In genomic region chr22:38852522-38852921, GRCh38 we compare ENCODE assay signal across 21 cellular contexts. TPM values are rescaled to one million over a fixed set of nuclear protein-coding genes. Genes with fewer than 3 reads are reported as not detected.
DNase-seq lines count a peak whose midpoint lies in the region; ATAC-seq, FAIRE-seq and TF ChIP-seq lines count a peak whose summit lies in the region.
"Had no signal": no experiment of that assay in that cellular context is flagged by ENCODE, and none has a peak within 500 bp of the region (broad histone marks: within the 10 kb centered on the region; RNA-seq: fewer than 3 reads in every experiment).

No MANE protein-coding gene starts in this region.

- no peak overlapping the region for H2AFZ ChIP-seq in K562 (ENCODE audit: low read depth, low read length)
- H2AFZ ChIP-seq in neural progenitor cell (replicated peaks) = no peak overlapping the region

- H3K27me3 ChIP-seq in K562 (ENCODE audit: control insufficient read depth in 2 of 2, insufficient read depth in 2 of 2, low read length in 2 of 2) = no peaks in the 10 kb centered on the region
- peaks cover 39% of the 10 kb centered on the region for H3K27me3 ChIP-seq in neural progenitor cell

- H3F3A ChIP-seq in neural progenitor cell (ENCODE audit: low read depth) = peaks cover 22% of the 10 kb centered on the region

- H3K4me2 ChIP-seq in K562 (ENCODE audit: insufficient read depth, low read length) (no peak overlapping the region), neural progenitor cell (peak overlapping the region; percentile 68)

- no peaks in the 10 kb centered on the region for H4K20me1 ChIP-seq in K562 (replicated peaks; ENCODE audit: control insufficient read depth, insufficient read depth, low read length)
- H4K20me1 ChIP-seq in neural progenitor cell (ENCODE audit: low read depth) = no peaks in the 10 kb centered on the region

- no peak overlapping the region for H3K4me3 ChIP-seq in HEK293 (ENCODE audit: low read depth, low read length)
- no peak overlapping the region for H3K4me3 ChIP-seq in K562
- peak overlapping the region; percentile 15 for H3K4me3 ChIP-seq in neural progenitor cell
- H3K4me3 ChIP-seq: HAP-1 had no signal

- WGBS in K562 (ENCODE audit: insufficient coverage, low coverage, missing lambda C conversion rate) = 55% methylated on average over 1 of the region's 1 CpG

- no peak for FAIRE-seq in K562 (lab: Jason Lieb, UNC)
- FAIRE-seq: A204.1, D721Med, G401.6, GM12892, GM18507, HTR-8/SVneo had no signal

- TF ChIP-seq CTCF in HEK293 (tag by site-specific recombination; IDR thresholded peaks at IDR 0.05) = no peak
- TF ChIP-seq CTCF in K562 (IDR thresholded peaks at IDR 0.05 in 2 of 3, conservative IDR thresholded peaks at IDR 0.05 in 1 of 3; ENCODE audit: insufficient read depth in 2 of 3, low read depth in 1 of 3, low read length in 3 of 3) = no peak
- TF ChIP-seq CTCF in neural progenitor cell (IDR thresholded peaks at IDR 0.05) = no peak

- H3K9me3 Mint-ChIP-seq in neural progenitor cell = no peaks in the 10 kb centered on the region
- H3K9me3 Mint-ChIP-seq in stimulated activated naive B cell treated with anti-CD40 and anti-IgM and Interleukin-4, amounts not matched to agents 10 μg/mL and 1 μg/mL and 100 μg/mL, for 72 hours = no peaks in the 10 kb centered on the region
- H3K9me3 Mint-ChIP-seq: CD4-positive, alpha-beta T cell; HFFc6; IgD-negative memory B cell had no signal

- TF ChIP-seq RAD21 in K562 (CRISPR knock-in tag; conservative IDR thresholded peaks at IDR 0.05 in 1 of 2, IDR thresholded peaks at IDR 0.05 in 1 of 2) = no peak

- peaks cover 34% of the 10 kb centered on the region for H3K4me1 Mint-ChIP-seq in neural progenitor cell
- no peaks in the 10 kb centered on the region for H3K4me1 Mint-ChIP-seq in stimulated activated naive B cell treated with anti-CD40 and anti-IgM and Interleukin-4, amounts not matched to agents 10 μg/mL and 1 μg/mL and 100 μg/mL, for 72 hours
- H3K4me1 Mint-ChIP-seq: IgD-negative memory B cell had no signal

- POLR2A ChIA-PET in HEK293 (lab: Yijun Ruan, JAX) (interaction anchor here (0.6 to 3.2 kb wide), 3 partner anchors 9 to 99 kb away, joined by 3 to 17 read pairs (median 16); partner anchors contain the start of gene NPTXR), K562 (lab: Yijun Ruan, JAX) (interaction anchor here (1.9 kb wide), 1 partner anchor 11 kb away, joined by 4 read pairs; no protein-coding TSS in a partner anchor)

- H3K36me3 ChIP-seq in HEK293 (ENCODE audit: control insufficient read depth in 2 of 2, insufficient read depth in 1 of 2, low read length in 2 of 2) = no peaks in the 10 kb centered on the region
- H3K36me3 ChIP-seq in K562 (ENCODE audit: control insufficient read depth, insufficient read depth, low read length) = no peaks in the 10 kb centered on the region
- H3K36me3 ChIP-seq in neural progenitor cell = no peaks in the 10 kb centered on the region
- H3K36me3 ChIP-seq: HAP-1 had no signal

- no peak overlapping the region for H3K27ac Mint-ChIP-seq in neural progenitor cell
- H3K27ac Mint-ChIP-seq in stimulated activated naive B cell treated with anti-CD40 and anti-IgM and Interleukin-4, amounts not matched to agents 10 μg/mL and 1 μg/mL and 100 μg/mL, for 72 hours = no peak overlapping the region
- H3K27ac Mint-ChIP-seq: CD4-positive, alpha-beta T cell; HFFc6; IgD-negative memory B cell had no signal

- CTCF ChIA-PET in HEK293 (lab: Yijun Ruan, JAX) = interaction anchor here (0.5 to 5.8 kb wide), 7 partner anchors 9 to 379 kb away, joined by 3 to 54 read pairs (median 4); partner anchors contain the start of gene CBX6
- CTCF ChIA-PET in K562 (lab: Yijun Ruan, JAX; ENCODE audit: low intra/inter-chr PET ratio) = no interaction called here

- TF ChIP-seq POLR2A in K562 (conservative IDR thresholded peaks at IDR 0.05) = no peak

- no peak for ATAC-seq in K562
- ATAC-seq in stimulated activated naive B cell treated with anti-CD40 and anti-IgM and Interleukin-4, amounts not matched to agents 10 μg/mL and 1 μg/mL and 100 μg/mL, for 72 hours (replicated peaks) = no peak
- no peak for ATAC-seq in GM21423 (IDR thresholded peaks at IDR 0.05; ENCODE audit: unreplicated experiment)

- H3K4me1 ChIP-seq in HEK293 (ENCODE audit: control insufficient read depth, insufficient read depth, low read length) = no peaks in the 10 kb centered on the region
- H3K4me1 ChIP-seq in K562 (replicated peaks in 1 of 2; ENCODE audit: control insufficient read depth in 2 of 2, insufficient read depth in 2 of 2, low read length in 2 of 2) = peaks cover 5 to 20% of the 10 kb centered on the region in 2 experiments; a peak in 4 of 5 replicates
- H3K4me1 ChIP-seq in neural progenitor cell = peaks cover 15% of the 10 kb centered on the region
- H3K4me1 ChIP-seq: Caco-2, HAP-1 had no signal

- H3K4me3 Mint-ChIP-seq in neural progenitor cell = peak overlapping the region; percentile 9
- no peak overlapping the region for H3K4me3 Mint-ChIP-seq in stimulated activated naive B cell treated with anti-CD40 and anti-IgM and Interleukin-4, amounts not matched to agents 10 μg/mL and 1 μg/mL and 100 μg/mL, for 72 hours
- H3K4me3 Mint-ChIP-seq: CD4-positive, alpha-beta T cell; HFFc6; IgD-negative memory B cell had no signal

- H3K9me3 ChIP-seq in HEK293 (ENCODE audit: control insufficient read depth, insufficient read depth, low read depth, low read length) = no peaks in the 10 kb centered on the region
- no peaks in the 10 kb centered on the region for H3K9me3 ChIP-seq in K562 (replicated peaks; ENCODE audit: control insufficient read depth, insufficient read depth, low read depth, low read length)
- no peaks in the 10 kb centered on the region for H3K9me3 ChIP-seq in neural progenitor cell (ENCODE audit: low read depth)
- H3K9me3 ChIP-seq: Caco-2, HAP-1 had no signal

- intact Hi-C loops in K562 (cut with micrococcal nuclease) = no loop called here

- H3K27me3 Mint-ChIP-seq in neural progenitor cell (ENCODE audit: insufficient read depth, low read depth) = peaks cover 27% of the 10 kb centered on the region
- peaks cover 21 to 26% of the 10 kb centered on the region in 2 donors for H3K27me3 Mint-ChIP-seq in stimulated activated naive B cell treated with anti-CD40 and anti-IgM and Interleukin-4, amounts not matched to agents 10 μg/mL and 1 μg/mL and 100 μg/mL, for 72 hours
- H3K27me3 Mint-ChIP-seq: CD4-positive, alpha-beta T cell had no signal

- H3K9ac ChIP-seq in K562 (ENCODE audit: insufficient read depth in 1 of 2, low read depth in 2 of 2, low read length in 2 of 2) = peak overlapping the region in 1 of 2 experiments; percentile 45; a peak in 1 of 4 replicates
- no peak overlapping the region for H3K9ac ChIP-seq in neural progenitor cell

- BruUV-seq in K562 (replicated peaks; lab: Mats Ljungman, UMichigan) = no TSS peak

- DNase-seq in K562 (ENCODE audit: extremely low read depth in 1 of 4, low spot score in 3 of 4) (no peak), neural progenitor cell (ENCODE audit: low spot score) (no peak), cerebellar cortex (ENCODE audit: low spot score) (no peak), GF-D8 (lab: John Stamatoyannopoulos, UW) (no peak)
- DNase-seq in stimulated activated naive B cell treated with anti-CD40 and anti-IgM and Interleukin-4, amounts not matched to agents 10 μg/mL and 1 μg/mL and 100 μg/mL, for 72 hours = no peak
- DNase-seq: AML-193; Caco-2; CD4-positive, alpha-beta T cell; HFFc6; KG1 had no signal

- TF ChIP-seq EP300 in K562 (IDR thresholded peaks at IDR 0.05; ENCODE audit: low read length) = no peak

- H3K9me1 ChIP-seq in K562 (ENCODE audit: control insufficient read depth, insufficient read depth, low read length) = peaks cover 3% of the 10 kb centered on the region

- H3K79me2 ChIP-seq in K562 (ENCODE audit: control insufficient read depth, insufficient read depth, low read length) (no peaks in the 10 kb centered on the region), neural progenitor cell (ENCODE audit: low read depth) (no peaks in the 10 kb centered on the region)

- in situ Hi-C loops in K562 (cut with MboI) = loop anchor here (5.0 kb wide), 1 partner anchor 85 kb away; no protein-coding TSS in a partner anchor

- H3K27ac ChIP-seq in HEK293 (ENCODE audit: extremely low read depth, low read depth, low read length) (no peak overlapping the region), K562 (ENCODE audit: extremely low read depth, low read depth, low read length) (no peak overlapping the region), neural progenitor cell (peak overlapping the region; percentile 15)
- H3K27ac ChIP-seq: C4-2B had no signal

- H3K36me3 Mint-ChIP-seq in neural progenitor cell = no peaks in the 10 kb centered on the region
- no peaks in the 10 kb centered on the region for H3K36me3 Mint-ChIP-seq in stimulated activated naive B cell treated with anti-CD40 and anti-IgM and Interleukin-4, amounts not matched to agents 10 μg/mL and 1 μg/mL and 100 μg/mL, for 72 hours
- H3K36me3 Mint-ChIP-seq: IgD-negative memory B cell had no signal

RNA-seq across cellular contexts. Expression of gene NPTXR, which starts 8.7 kb away (rescaled TPM):
- total RNA-seq in K562 (2011; cell fraction: chromatin; rRNA removed; ENCODE audit: low replicate concordance) = 1.3 and 3.0 TPM in 2 replicates
- 3.0 and 3.3 TPM in 2 replicates for total RNA-seq in K562 (2011; cell fraction: nucleolus; rRNA removed)
- 2.9 and 4.0 TPM in 2 replicates for total RNA-seq in K562 (2011; cell fraction: nucleoplasm; rRNA removed)
- total RNA-seq in K562 (2014; rRNA removed) = 1.0 and 1.1 TPM in 2 replicates
- 0.51 and 0.54 TPM in 2 replicates for total RNA-seq in K562 (2014; rRNA removed; fragmentation: Illumina TruSeq; extraction: Trizol)
- total RNA-seq in K562 (2015; rRNA removed; fragmentation: Illumina TruSeq; extraction: Trizol) = 0.65 and 0.72 TPM in 2 replicates
- total RNA-seq in K562 (2021) = 3.0 and 3.1 TPM in 2 replicates
- 1.8 and 3.3 TPM in 2 replicates for polyA plus RNA-seq in K562 (2011; rRNA removed)
- 2.5 and 2.8 TPM in 2 replicates for polyA plus RNA-seq in K562 (2011; cell fraction: cytosol; rRNA removed)
- 2.1 and 2.8 TPM in 2 replicates for polyA plus RNA-seq in K562 (2011; cell fraction: nucleus; rRNA removed)
- 1.7 and 3.2 TPM in 2 replicates for polyA plus RNA-seq in K562 (2012)
- 2.3 and 2.6 TPM in 2 replicates for polyA plus RNA-seq in K562 (2014; fragmentation: Illumina TruSeq; extraction: Trizol)
- under 1 TPM; 0.01 to 0.10 TPM for polyA plus RNA-seq in K562 (2014; fragmentation: Nextera tagmentation; extraction: Ambion mirVana)
- polyA plus RNA-seq in K562 (2014; rRNA removed) = 1.5 and 1.7 TPM in 2 replicates
- polyA minus RNA-seq in K562 (2011; rRNA and poly(A)+ RNA removed) = 1.9 and 2.7 TPM in 2 replicates
- polyA minus RNA-seq in K562 (2011; cell fraction: cytosol; rRNA and poly(A)+ RNA removed) = 2.6 and 4.7 TPM in 2 replicates
- polyA minus RNA-seq in K562 (2011; cell fraction: nucleus; rRNA and poly(A)+ RNA removed) = 0.94 and 1.00 TPM in 2 replicates
- 0.99 and 2.5 TPM in 2 replicates for total RNA-seq in neural progenitor cell (ENCODE audit: low replicate concordance)

RNA-seq across cellular contexts. Expression of gene CBX6, which starts 19.5 kb away (rescaled TPM):
- 20.8 and 48.0 TPM in 2 replicates for total RNA-seq in K562 (2011; cell fraction: chromatin; rRNA removed; ENCODE audit: low replicate concordance)
- 32.9 and 39.0 TPM in 2 replicates for total RNA-seq in K562 (2011; cell fraction: nucleolus; rRNA removed)
- 29.8 and 36.5 TPM in 2 replicates for total RNA-seq in K562 (2011; cell fraction: nucleoplasm; rRNA removed)
- total RNA-seq in K562 (2014; rRNA removed) (14.6 and 18.4 TPM in 2 replicates), K562 (2014; rRNA removed; fragmentation: Illumina TruSeq; extraction: Trizol) (7.4 and 8.0 TPM in 2 replicates), K562 (2015; rRNA removed; fragmentation: Illumina TruSeq; extraction: Trizol) (10.7 and 11.2 TPM in 2 replicates), K562 (2021) (29.4 and 31.6 TPM in 2 replicates), neural progenitor cell (ENCODE audit: low replicate concordance) (14.0 and 29.7 TPM in 2 replicates)
- polyA plus RNA-seq in K562 (2011; rRNA removed) (3.3 TPM in 2 replicates), K562 (2014; fragmentation: Illumina TruSeq; extraction: Trizol) (7.2 and 10.0 TPM in 2 replicates), K562 (2014; fragmentation: Nextera tagmentation; extraction: Ambion mirVana) (1 to 10 TPM in 1 of 2 experiments, under 1 TPM in 1; 0.75 to 1.2 TPM), K562 (2014; rRNA removed) (8.0 and 9.0 TPM in 2 replicates)
- 2.4 and 7.2 TPM in 2 replicates for polyA plus RNA-seq in K562 (2011; cell fraction: cytosol; rRNA removed)
- polyA plus RNA-seq in K562 (2011; cell fraction: nucleus; rRNA removed) = 12.5 and 31.3 TPM in 2 replicates
- 6.6 and 8.2 TPM in 2 replicates for polyA plus RNA-seq in K562 (2012)
- 6.9 and 8.8 TPM in 2 replicates for polyA minus RNA-seq in K562 (2011; rRNA and poly(A)+ RNA removed)
- 12.9 and 18.3 TPM in 2 replicates for polyA minus RNA-seq in K562 (2011; cell fraction: cytosol; rRNA and poly(A)+ RNA removed)
- 24.7 and 27.6 TPM in 2 replicates for polyA minus RNA-seq in K562 (2011; cell fraction: nucleus; rRNA and poly(A)+ RNA removed)

RNA-seq across cellular contexts. Expression of gene DNAL4, which starts 58.6 kb away (rescaled TPM):
- 3.5 and 3.8 TPM in 2 replicates for total RNA-seq in K562 (2011; cell fraction: chromatin; rRNA removed; ENCODE audit: low replicate concordance)
- 4.2 and 5.8 TPM in 2 replicates for total RNA-seq in K562 (2011; cell fraction: nucleolus; rRNA removed)
- 4.4 and 4.5 TPM in 2 replicates for total RNA-seq in K562 (2011; cell fraction: nucleoplasm; rRNA removed)
- 5.2 and 7.5 TPM in 2 replicates for total RNA-seq in K562 (2014; rRNA removed)
- total RNA-seq in K562 (2014; rRNA removed; fragmentation: Illumina TruSeq; extraction: Trizol) = 4.2 and 4.7 TPM in 2 replicates
- 4.7 and 5.6 TPM in 2 replicates for total RNA-seq in K562 (2015; rRNA removed; fragmentation: Illumina TruSeq; extraction: Trizol)
- 5.9 and 6.1 TPM in 2 replicates for total RNA-seq in K562 (2021)
- polyA plus RNA-seq in K562 (2011; rRNA removed) = 6.9 and 8.9 TPM in 2 replicates
- 10.5 and 12.7 TPM in 2 replicates for polyA plus RNA-seq in K562 (2011; cell fraction: cytosol; rRNA removed)
- 8.2 and 8.3 TPM in 2 replicates for polyA plus RNA-seq in K562 (2011; cell fraction: nucleus; rRNA removed)
- 6.6 and 12.2 TPM in 2 replicates for polyA plus RNA-seq in K562 (2012)
- 9.4 and 11.3 TPM in 2 replicates for polyA plus RNA-seq in K562 (2014; fragmentation: Illumina TruSeq; extraction: Trizol)
- under 1 TPM; 0.20 to 0.70 TPM for polyA plus RNA-seq in K562 (2014; fragmentation: Nextera tagmentation; extraction: Ambion mirVana)
- polyA plus RNA-seq in K562 (2014; rRNA removed) = 7.8 and 8.3 TPM in 2 replicates
- polyA minus RNA-seq in K562 (2011; rRNA and poly(A)+ RNA removed) = 3.1 and 3.3 TPM in 2 replicates
- 1.7 and 1.8 TPM in 2 replicates for polyA minus RNA-seq in K562 (2011; cell fraction: cytosol; rRNA and poly(A)+ RNA removed)
- polyA minus RNA-seq in K562 (2011; cell fraction: nucleus; rRNA and poly(A)+ RNA removed) = 1.8 and 2.8 TPM in 2 replicates
- total RNA-seq in neural progenitor cell (ENCODE audit: low replicate concordance) = 10.7 and 24.3 TPM in 2 replicates
